In the genomic region with DNA sequence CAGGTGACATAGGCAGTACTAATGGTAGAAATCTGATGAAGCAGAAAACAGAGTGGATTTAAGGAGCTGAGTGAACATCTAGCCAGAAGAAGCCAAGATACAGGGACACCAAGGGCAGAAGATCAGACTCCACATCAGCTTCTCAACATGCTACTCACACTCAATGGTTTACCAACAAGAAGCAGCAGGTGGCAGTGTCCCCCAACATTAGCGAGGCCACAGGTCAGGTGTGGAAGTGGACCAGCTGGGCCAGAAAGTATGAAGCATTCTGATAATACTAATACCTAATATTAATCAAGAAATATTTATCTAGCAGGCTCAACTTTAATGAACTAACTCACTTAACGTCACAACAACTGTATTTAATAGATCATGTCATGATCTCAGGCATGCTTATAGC, we compare ENCODE assay signal across 8 cellular contexts.
DNase-seq lines count a peak whose midpoint lies in the region; ATAC-seq lines count a peak whose summit lies in the region.

No MANE protein-coding gene starts in this region.

- ATAC-seq in GM21737 (IDR thresholded peaks at IDR 0.05; ENCODE audit: unreplicated experiment), result peak; percentile 82
- ATAC-seq in stimulated activated naive CD8-positive, alpha-beta T cell treated with anti-CD3 and anti-CD28 coated beads, Interleukin-15, Interleukin-2, amounts not matched to agents 100 U/mL and 50 U/mL, for 24 hours, result no peak

- DNase-seq in DMS 273 (lab: John Stamatoyannopoulos, UW; ENCODE audit: unreplicated experiment) (peak; percentile 41), DMS 273 treated with DMSO at 0.1 percent for 48 hours (lab: John Stamatoyannopoulos, UW) (no peak), LoVo (ENCODE audit: low spot score) (peak; percentile 46), dermis microvascular lymphatic vessel endothelial cell (ENCODE audit: low read depth in 2 of 2) (peak; percentile 43 to 67), medulla oblongata (ENCODE audit: extremely low spot score) (peak; percentile 88)
- DNase-seq in activated CD4-positive, alpha-beta T cell treated with anti-CD3 and anti-CD28 coated beads, Interleukin-2, amount 50 U/mL, for 24 hours (ENCODE audit: low read depth in 1 of 2, low spot score in 1 of 2), result peak; percentile 4 to 7
- DNase-seq in stimulated activated naive CD8-positive, alpha-beta T cell treated with anti-CD3 and anti-CD28 coated beads, Interleukin-15, Interleukin-2, amounts not matched to agents 100 U/mL and 50 U/mL, for 24 hours, result peak; percentile 59
